In the genomic region with DNA sequence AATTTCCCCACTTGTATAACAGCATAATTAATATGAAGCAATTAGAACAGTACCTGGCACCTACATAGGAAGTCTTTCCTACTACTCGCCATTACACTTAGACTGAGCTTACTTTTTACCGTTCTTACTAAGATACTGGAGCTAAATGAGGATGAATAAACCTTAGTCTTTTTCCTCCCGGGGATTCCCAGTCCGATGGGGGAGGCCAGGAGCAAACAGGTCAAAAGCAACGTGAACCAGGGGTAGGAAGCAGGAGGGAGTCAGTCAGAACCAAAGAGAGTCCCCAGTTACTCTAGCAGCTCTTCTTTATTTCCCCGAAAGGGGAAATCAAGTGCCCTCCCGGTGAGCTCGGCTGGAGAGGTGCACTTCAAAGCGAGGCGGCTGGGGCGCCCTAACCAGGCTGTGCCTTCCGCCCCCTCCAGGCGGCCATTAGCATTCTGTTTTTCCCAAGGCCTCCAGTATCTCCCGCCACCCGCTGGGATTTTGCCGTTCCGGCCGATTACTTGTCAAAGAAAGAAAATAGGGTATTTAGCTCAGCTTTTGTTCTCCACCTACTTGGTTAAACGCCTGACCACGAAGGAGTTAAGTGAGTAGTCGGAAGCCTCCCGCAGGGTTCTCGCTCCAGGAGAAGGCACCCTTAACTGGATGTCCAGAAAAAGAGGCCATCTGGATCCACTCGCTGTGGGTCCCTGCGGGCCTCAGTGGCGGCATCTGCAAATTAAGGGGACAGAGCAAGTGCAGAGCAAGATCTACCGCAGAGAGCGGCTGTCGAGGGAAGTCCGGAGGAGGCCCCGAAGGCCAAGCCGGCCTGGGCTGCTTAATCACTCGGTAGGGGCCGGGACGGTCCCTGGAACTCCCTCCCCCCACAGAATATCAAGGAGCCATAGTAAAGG, we compare ENCODE assay signal across 9 cellular contexts. TPM values are rescaled to one million over a fixed set of nuclear protein-coding genes. Genes with fewer than 3 reads are reported as not detected.
DNase-seq lines count a peak whose midpoint lies in the region; ATAC-seq and TF ChIP-seq lines count a peak whose summit lies in the region.
"Had no signal": no experiment of that assay in that cellular context is flagged by ENCODE, and none has a peak within 500 bp of the region (broad histone marks: within the 10 kb centered on the region; RNA-seq: fewer than 3 reads in every experiment).

No MANE protein-coding gene starts in this region.

- ATAC-seq in GM18508 (IDR thresholded peaks at IDR 0.05; ENCODE audit: insufficient read depth, unreplicated experiment) (peak; percentile 75), HG02938 (IDR thresholded peaks at IDR 0.05; ENCODE audit: unreplicated experiment) (peak; percentile 53), HG03571 (IDR thresholded peaks at IDR 0.05; ENCODE audit: unreplicated experiment) (no peak), GM21526 (IDR thresholded peaks at IDR 0.05; ENCODE audit: low FRiP score, unreplicated experiment) (no peak)
- peak; percentile 37 for ATAC-seq in naive thymus-derived CD4-positive, alpha-beta T cell

- no peak overlapping the region for H3K4me3 ChIP-seq in astrocyte of the spinal cord (ENCODE audit: low read depth, low read length)
- no peak overlapping the region for H3K4me3 ChIP-seq in naive thymus-derived CD4-positive, alpha-beta T cell (ENCODE audit: low read length)

- in situ Hi-C loops in astrocyte of the spinal cord (cut with HindIII; ENCODE audit: low sequenced_read_pairs), result no loop called here

- peaks cover 15 to 40% of the 10 kb centered on the region in 2 donors for H3K4me1 ChIP-seq in naive thymus-derived CD4-positive, alpha-beta T cell (ENCODE audit: control insufficient read depth in 2 of 2, insufficient read depth in 2 of 2, low read length in 2 of 2)

- no peaks in the 10 kb centered on the region for H3K36me3 ChIP-seq in naive thymus-derived CD4-positive, alpha-beta T cell (ENCODE audit: control insufficient read depth in 2 of 3, insufficient read depth in 3 of 3, low read length in 3 of 3)

- CTCF ChIA-PET in naive thymus-derived CD4-positive, alpha-beta T cell (lab: Charles Lee), result interaction anchor here (0.6 to 1.2 kb wide), 5 partner anchors 16 to 559 kb away, joined by 3 to 7 read pairs (median 4); no protein-coding TSS in a partner anchor

- H3K27me3 Mint-ChIP-seq in naive thymus-derived CD4-positive, alpha-beta T cell, result peaks cover 81 to 90% (median 81%) of the 10 kb centered on the region in 5 donors

- H3K27ac Mint-ChIP-seq in naive thymus-derived CD4-positive, alpha-beta T cell, result peak overlapping the region in 2 of 9 donors; percentile 16 to 28

- DNase-seq in astrocyte of the spinal cord (ENCODE audit: low read depth, low spot score) (no peak), glomerular visceral epithelial cell (ENCODE audit: extremely low spot score) (no peak), NCI-H2081 treated with DMSO at 0.1 percent for 48 hours (lab: John Stamatoyannopoulos, UW) (no peak)
- no peak for DNase-seq in naive thymus-derived CD4-positive, alpha-beta T cell

- peaks cover 0 to 60% of the 10 kb centered on the region in 2 donors for H3K27me3 ChIP-seq in naive thymus-derived CD4-positive, alpha-beta T cell (ENCODE audit: control insufficient read depth in 2 of 2, insufficient read depth in 2 of 2, low read length in 2 of 2)

- intact Hi-C loops in naive thymus-derived CD4-positive, alpha-beta T cell (cut with micrococcal nuclease), result loop anchor here in 1 of 2 donors (2.0 kb wide), 1 partner anchor 16 kb away; no protein-coding TSS in a partner anchor

- peaks cover 0 to 8% (median 0%) of the 10 kb centered on the region in 5 donors for H3K36me3 Mint-ChIP-seq in naive thymus-derived CD4-positive, alpha-beta T cell

- peak; percentile 21 for TF ChIP-seq CTCF in astrocyte of the spinal cord (IDR thresholded peaks at IDR 0.05; ENCODE audit: low read depth, low read length)

- peaks cover 34 to 55% (median 47%) of the 10 kb centered on the region in 7 donors for H3K4me1 Mint-ChIP-seq in naive thymus-derived CD4-positive, alpha-beta T cell

- H3K4me3 Mint-ChIP-seq in naive thymus-derived CD4-positive, alpha-beta T cell, result peak overlapping the region; percentile 46 to 79 (median 69)

- H3K9me3 ChIP-seq in naive thymus-derived CD4-positive, alpha-beta T cell (ENCODE audit: control insufficient read depth in 2 of 3, low read length in 3 of 3), result no peaks in the 10 kb centered on the region

- POLR2A ChIA-PET in naive thymus-derived CD4-positive, alpha-beta T cell (lab: Charles Lee), result interaction anchor here (1.2 kb wide), 1 partner anchor 15 kb away, joined by 3 read pairs; no protein-coding TSS in a partner anchor

- H3K27ac ChIP-seq in naive thymus-derived CD4-positive, alpha-beta T cell (ENCODE audit: low read depth, low read length), result no peak overlapping the region

- H3K9me3 Mint-ChIP-seq in naive thymus-derived CD4-positive, alpha-beta T cell, result peaks cover 0 to 2% (median 0%) of the 10 kb centered on the region in 11 donors

RNA-seq across cellular contexts. Expression of gene EOMES, which starts 6.3 kb away (rescaled TPM):
- total RNA-seq in naive thymus-derived CD4-positive, alpha-beta T cell, result 1 to 10 TPM in 4 of 5 experiments, under 1 TPM in 1; 0.67 to 9.5 (median 1.4) TPM
- polyA plus RNA-seq in naive thymus-derived CD4-positive, alpha-beta T cell, result 1 to 10 TPM; 1.5 to 1.9 TPM
- total RNA-seq: LHCN-M2 had no signal

Comparison
In these comparisons a context has a peak if more than half of its experiments do, and no peak if none do; other contexts are left out.
1. ATAC-seq: peak in GM18508 (single experiment), HG02938 (single experiment) and naive thymus-derived CD4-positive, alpha-beta T cell (single experiment); none in HG03571 (single experiment) and GM21526 (single experiment).